In genomic region chr2:171081649-171082111, GRCh38 we compare ENCODE assay signal across 18 cellular contexts.
DNase-seq lines count a peak whose midpoint lies in the region; ATAC-seq, FAIRE-seq and TF ChIP-seq lines count a peak whose summit lies in the region.
"Had no signal": no experiment of that assay in that cellular context is flagged by ENCODE, and none has a peak within 500 bp of the region (broad histone marks: within the 10 kb centered on the region; RNA-seq: fewer than 3 reads in every experiment).

No MANE protein-coding gene starts in this region.

- SMC1A ChIA-PET in GM12878 (lab: Charles Lee; ENCODE audit: uncharacterized antibody, unreplicated experiment), result interaction anchor here (9.4 kb wide), 1 partner anchor 75 kb away, joined by 70 read pairs; the partner anchor contains the start of gene TLK1

- intact Hi-C loops in GM12878 (cut with micrococcal nuclease; ENCODE audit: unreplicated experiment), result no loop called here

- CTCF ChIA-PET in GM12878 (lab: Yijun Ruan, JAX), result interaction anchor here (1.5 kb wide), 1 partner anchor 75 kb away, joined by 5 read pairs; no protein-coding TSS in a partner anchor

- H3K27ac ChIP-seq in GM12878 (ENCODE audit: control insufficient read depth, insufficient read depth), result no peak overlapping the region
- H3K27ac ChIP-seq: neutrophil, Peyer's patch had no signal

- TF ChIP-seq EP300 in GM12878 (IDR thresholded peaks at IDR 0.05; ENCODE audit: borderline replicate concordance in 1 of 2, control insufficient read depth in 1 of 2, low read depth in 2 of 2, low read length in 2 of 2), result no peak

- RAD21 ChIA-PET in GM12878 (lab: Charles Lee; ENCODE audit: unreplicated experiment), result no interaction called here

- H3K36me3 Mint-ChIP-seq in progenitor cell of endocrine pancreas (ENCODE audit: insufficient read depth), result peaks cover 18% of the 10 kb centered on the region

- FAIRE-seq in GM12878 (lab: Jason Lieb, UNC), result no peak

- H3K36me3 ChIP-seq in GM12878 (ENCODE audit: control insufficient read depth in 2 of 2, insufficient read depth in 2 of 2, low read length in 1 of 2), result peaks cover 11 to 33% of the 10 kb centered on the region in 2 experiments

- H3K4me3 ChIP-seq in GM12878, result no peak overlapping the region
- H3K4me3 ChIP-seq: Peyer's patch had no signal

- H3K9me3 Mint-ChIP-seq in progenitor cell of endocrine pancreas (ENCODE audit: low read depth), result no peaks in the 10 kb centered on the region

- H3K79me2 ChIP-seq in GM12878 (ENCODE audit: control insufficient read depth, insufficient read depth, low read length), result peaks cover 71% of the 10 kb centered on the region

- DNase-seq in activated T-cell treated with anti-CD3 and anti-CD28 coated beads, Interleukin-2, amount 50 U/mL, for 1 hour, result peak; percentile 33
- no peak for DNase-seq in activated T-cell treated with anti-CD3 and anti-CD28 coated beads, Interleukin-2, amount 50 U/mL, for 48 hours
- peak; percentile 34 for DNase-seq in activated CD4-positive, alpha-beta T cell treated with anti-CD3 and anti-CD28 coated beads for 48 hours
- no peak for DNase-seq in GM12878 (ENCODE audit: low read depth, low spot score)
- no peak for DNase-seq in progenitor cell of endocrine pancreas (ENCODE audit: low spot score, unreplicated experiment)
- DNase-seq in cortex of kidney (lab: John Stamatoyannopoulos, UW), result no peak
- DNase-seq in NCI-H1694 treated with DMSO at 0.1 percent for 48 hours (lab: John Stamatoyannopoulos, UW), result no peak
- DNase-seq: activated CD8-positive, alpha-beta memory T cell treated with anti-CD3 and anti-CD28 coated beads, Interleukin-2, amount 50 U/mL, for 48 hours; cerebellar nuclear complex; hippocampal formation; Kasumi-1; NCI-H1417; NCI-H2171 treated with DMSO at 0.1 percent for 48 hours; substantia nigra had no signal

- POLR2A ChIA-PET in GM12878 (lab: Charles Lee), result interaction anchor here (0.6 kb wide), 1 partner anchor 8 kb away, joined by 4 read pairs; no protein-coding TSS in a partner anchor

- H3K4me1 Mint-ChIP-seq in progenitor cell of endocrine pancreas (ENCODE audit: low read depth), result peaks cover 14% of the 10 kb centered on the region

- peak overlapping the region; percentile 6 for H3K27ac Mint-ChIP-seq in progenitor cell of endocrine pancreas

- no peak for TF ChIP-seq CTCF in GM12878 (IDR thresholded peaks at IDR 0.05 in 2 of 3, conservative IDR thresholded peaks at IDR 0.05 in 1 of 3; ENCODE audit: control insufficient read depth in 2 of 3, extremely low read depth in 1 of 3, insufficient read depth in 1 of 3, low read depth in 3 of 3, low read length in 3 of 3)
- TF ChIP-seq CTCF in progenitor cell of endocrine pancreas (IDR thresholded peaks at IDR 0.05; ENCODE audit: unreplicated experiment), result no peak

- no peak for TF ChIP-seq POLR2A in GM12878 (IDR thresholded peaks at IDR 0.05; ENCODE audit: low read depth, low read length)

- no peaks in the 10 kb centered on the region for H3K9me3 ChIP-seq in GM12878 (replicated peaks; ENCODE audit: control insufficient read depth, insufficient read depth, low read length)
- H3K9me3 ChIP-seq: neutrophil, Peyer's patch had no signal

- H4K20me1 ChIP-seq in GM12878 (ENCODE audit: control insufficient read depth, insufficient read depth), result no peaks in the 10 kb centered on the region

- H3K4me2 ChIP-seq in GM12878 (ENCODE audit: control insufficient read depth, insufficient read depth), result no peak overlapping the region

- no peaks in the 10 kb centered on the region for H3K27me3 ChIP-seq in GM12878 (replicated peaks in 1 of 2; ENCODE audit: control insufficient read depth in 2 of 2, insufficient read depth in 2 of 2, low read length in 1 of 2)
- H3K27me3 ChIP-seq: neutrophil, Peyer's patch had no signal

- BruUV-seq in GM12878 (replicated peaks; lab: Mats Ljungman, UMichigan), result no TSS peak

- no peaks in the 10 kb centered on the region; the same call in 1 of the 2 replicates for H3K4me1 ChIP-seq in GM12878 (ENCODE audit: control insufficient read depth, insufficient read depth, low read length)
- H3K4me1 ChIP-seq: Peyer's patch had no signal

- ATAC-seq in GM12878 (peak; percentile 22; the same call in 2 of the 3 replicates), GM19463 (IDR thresholded peaks at IDR 0.05; ENCODE audit: unreplicated experiment) (no peak)
- ATAC-seq: SK-N-SH treated with all-trans-retinoic acid at 6 μM for 48 hours had no signal

- in situ Hi-C loops in GM12878 (cut with MboI), result no loop called here

- TF ChIP-seq RAD21 in GM12878 (IDR thresholded peaks at IDR 0.05; ENCODE audit: insufficient read depth, low read depth, low read length), result no peak

- H3K27me3 Mint-ChIP-seq in progenitor cell of endocrine pancreas, result no peaks in the 10 kb centered on the region

- no peak overlapping the region for H3K9ac ChIP-seq in GM12878 (ENCODE audit: control insufficient read depth, insufficient read depth, low read length)

- H3K4me3 Mint-ChIP-seq in progenitor cell of endocrine pancreas (ENCODE audit: low read depth), result no peak overlapping the region

- WGBS in GM12878 (ENCODE audit: insufficient coverage, insufficient replicate concordance, low lambda C conversion rate, missing lambda C conversion rate), result 96% methylated on average over 3 of the region's 3 CpGs

- no peak overlapping the region for H2AFZ ChIP-seq in GM12878 (ENCODE audit: control insufficient read depth, low read depth, low read length)

TF ChIP-seq in GM12878, 131 proteins besides CTCF, POLR2A, EP300 and RAD21:
- TF ChIP-seq CHD4 (IDR thresholded peaks at IDR 0.05) (no peak), MYB (IDR thresholded peaks at IDR 0.05; ENCODE audit: borderline replicate concordance, low read depth, low read length) (no peak), TARDBP (IDR thresholded peaks at IDR 0.05; ENCODE audit: borderline replicate concordance) (no peak), PAX8 (IDR thresholded peaks at IDR 0.05) (no peak), BMI1 (IDR thresholded peaks at IDR 0.05; ENCODE audit: borderline replicate concordance) (no peak), RCOR1 (conservative IDR thresholded peaks at IDR 0.05; ENCODE audit: low read depth, low read length) (no peak), SMC3 (IDR thresholded peaks at IDR 0.05; ENCODE audit: borderline replicate concordance, low read length) (no peak), BRCA1 (IDR thresholded peaks at IDR 0.05; ENCODE audit: low read depth, low read length) (no peak), SIN3A (IDR thresholded peaks at IDR 0.05; ENCODE audit: low read depth, low read length) (no peak)

Comparison
In these comparisons a context has a peak if more than half of its experiments do, and no peak if none do; other contexts are left out.
1. DNase-seq: peak in activated T-cell treated with anti-CD3 and anti-CD28 coated beads, Interleukin-2, amount 50 U/mL, for 1 hour (single experiment) and activated CD4-positive, alpha-beta T cell treated with anti-CD3 and anti-CD28 coated beads for 48 hours (single experiment); none in activated T-cell treated with anti-CD3 and anti-CD28 coated beads, Interleukin-2, amount 50 U/mL, for 48 hours (0 of 2), GM12878 (single experiment), progenitor cell of endocrine pancreas (single experiment), cortex of kidney (single experiment) and NCI-H1694 treated with DMSO at 0.1 percent for 48 hours (single experiment).